Comparison of ENCODE assay signal across 23 cellular contexts in genomic region chr4:112564706-112565270, GRCh38. TPM values are rescaled to one million over a fixed set of nuclear protein-coding genes. Genes with fewer than 3 reads are reported as not detected.
"Had no signal": no experiment of that assay in that cellular context is flagged by ENCODE, and none has a peak within 500 bp of the region (broad histone marks: within the 10 kb centered on the region; RNA-seq: fewer than 3 reads in every experiment).

No MANE protein-coding gene starts in this region.

- H3K4me1 Mint-ChIP-seq: central memory CD8-positive, alpha-beta T cell had no signal

- H3K27me3 ChIP-seq: brain microvascular endothelial cell, esophagus squamous epithelium, transverse colon had no signal

- H3K36me3 ChIP-seq: brain microvascular endothelial cell, esophagus squamous epithelium, left ventricle myocardium inferior, transverse colon had no signal

- DNase-seq: activated CD4-positive, CD25-positive, alpha-beta regulatory T cell treated with anti-CD3 and anti-CD28 coated beads, Interleukin-2, amount 50 U/mL, for 72 hours; activated naive CD4-positive, alpha-beta T cell treated with Interleukin-2 at 50 U/mL for 16 hours; anterior cingulate cortex; brain microvascular endothelial cell; effector CD4-positive, alpha-beta T cell; esophagus squamous epithelium; hippocampal formation; kidney; left ventricle myocardium inferior; nucleus accumbens; stimulated activated CD4-positive, alpha-beta T cell treated with anti-CD3 and anti-CD28 coated beads, Interleukin-4, amount 100 ng/mL, for 24 hours; stimulated activated naive CD4-positive, alpha-beta T cell treated with Interleukin-2 at 50 U/mL for 16 hours; substantia nigra; transverse colon had no signal

- H3K27ac Mint-ChIP-seq: memory B cell; natural killer cell treated with Interleukin-12 subunit alpha and Interleukin-12 subunit beta and Interleukin-15 and Interleukin-18, amount 100 ng/mL, for 72 hours had no signal

- H3K4me3 Mint-ChIP-seq: central memory CD8-positive, alpha-beta T cell; memory B cell; natural killer cell treated with Interleukin-12 subunit alpha and Interleukin-12 subunit beta and Interleukin-15 and Interleukin-18, amount 100 ng/mL, for 72 hours had no signal

- ATAC-seq: natural killer cell treated with Interleukin-12 subunit alpha and Interleukin-12 subunit beta and Interleukin-15 and Interleukin-18, amount 100 ng/mL, for 72 hours had no signal

- H3K9me3 ChIP-seq: esophagus squamous epithelium, left ventricle myocardium inferior, transverse colon had no signal

- FAIRE-seq: endothelial cell of umbilical vein, kidney had no signal

- H3K27ac ChIP-seq: brain microvascular endothelial cell, coronary artery, esophagus squamous epithelium, left ventricle myocardium inferior, transverse colon had no signal

- H3K9me3 Mint-ChIP-seq: central memory CD8-positive, alpha-beta T cell; memory B cell; natural killer cell treated with Interleukin-12 subunit alpha and Interleukin-12 subunit beta and Interleukin-15 and Interleukin-18, amount 100 ng/mL, for 72 hours had no signal

- H3K27me3 Mint-ChIP-seq: central memory CD8-positive, alpha-beta T cell; memory B cell; natural killer cell treated with Interleukin-12 subunit alpha and Interleukin-12 subunit beta and Interleukin-15 and Interleukin-18, amount 100 ng/mL, for 72 hours had no signal

- H3K4me3 ChIP-seq: coronary artery, esophagus squamous epithelium, left ventricle myocardium inferior, transverse colon had no signal

- H3K4me1 ChIP-seq: esophagus squamous epithelium, left ventricle myocardium inferior, transverse colon had no signal

RNA-seq across cellular contexts. Expression of gene NEUROG2, which starts 48.8 kb away (rescaled TPM):
- total RNA-seq: activated CD8-positive, alpha-beta memory T cell treated with anti-CD3 and anti-CD28 coated beads for 36 hours; endothelial cell of umbilical vein; esophagus squamous epithelium; fibroblast of villous mesenchyme; kidney; left ventricle myocardium inferior; natural killer cell treated with Interleukin-12 subunit alpha and Interleukin-12 subunit beta and Interleukin-15 and Interleukin-18, amount 100 ng/mL, for 72 hours; posterior vena cava; skeletal muscle tissue; transverse colon had no signal
- polyA plus RNA-seq: endothelial cell of umbilical vein had no signal
